Comparison of ENCODE assay signal across 2 cellular contexts in the genomic region with DNA sequence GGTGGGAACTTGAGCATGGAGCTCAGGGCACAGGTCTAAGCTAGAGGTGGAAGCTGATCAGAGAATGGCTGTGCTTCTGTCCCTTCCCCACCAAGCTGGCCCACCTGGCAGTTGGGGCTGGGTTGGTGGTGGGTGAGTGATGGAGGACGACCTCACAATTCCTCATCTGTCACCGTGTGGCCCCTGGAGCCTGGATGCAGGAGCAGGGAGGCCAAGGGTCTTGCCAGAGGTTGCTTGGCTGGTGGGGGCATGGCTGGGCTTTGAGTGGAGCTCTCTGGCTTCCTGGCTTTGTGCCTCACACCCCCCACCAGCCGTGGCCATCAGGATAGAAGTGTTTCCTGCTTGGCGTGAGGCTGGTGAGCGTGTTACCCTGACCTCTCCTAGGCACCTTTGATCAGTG.
TF ChIP-seq lines count a peak whose summit lies in the region.

No MANE protein-coding gene starts in this region.

TF ChIP-seq in H1, 55 proteins besides CTCF, POLR2A, EP300 and RAD21:
- no peak for TF ChIP-seq CREB1 (IDR thresholded peaks at IDR 0.05)
- no peak for TF ChIP-seq RBBP5 (IDR thresholded peaks at IDR 0.05; ENCODE audit: borderline replicate concordance, low read depth, low read length)
- TF ChIP-seq HDAC6 (IDR thresholded peaks at IDR 0.05; ENCODE audit: low read depth, low read length), result no peak
- TF ChIP-seq, protein P1, sequence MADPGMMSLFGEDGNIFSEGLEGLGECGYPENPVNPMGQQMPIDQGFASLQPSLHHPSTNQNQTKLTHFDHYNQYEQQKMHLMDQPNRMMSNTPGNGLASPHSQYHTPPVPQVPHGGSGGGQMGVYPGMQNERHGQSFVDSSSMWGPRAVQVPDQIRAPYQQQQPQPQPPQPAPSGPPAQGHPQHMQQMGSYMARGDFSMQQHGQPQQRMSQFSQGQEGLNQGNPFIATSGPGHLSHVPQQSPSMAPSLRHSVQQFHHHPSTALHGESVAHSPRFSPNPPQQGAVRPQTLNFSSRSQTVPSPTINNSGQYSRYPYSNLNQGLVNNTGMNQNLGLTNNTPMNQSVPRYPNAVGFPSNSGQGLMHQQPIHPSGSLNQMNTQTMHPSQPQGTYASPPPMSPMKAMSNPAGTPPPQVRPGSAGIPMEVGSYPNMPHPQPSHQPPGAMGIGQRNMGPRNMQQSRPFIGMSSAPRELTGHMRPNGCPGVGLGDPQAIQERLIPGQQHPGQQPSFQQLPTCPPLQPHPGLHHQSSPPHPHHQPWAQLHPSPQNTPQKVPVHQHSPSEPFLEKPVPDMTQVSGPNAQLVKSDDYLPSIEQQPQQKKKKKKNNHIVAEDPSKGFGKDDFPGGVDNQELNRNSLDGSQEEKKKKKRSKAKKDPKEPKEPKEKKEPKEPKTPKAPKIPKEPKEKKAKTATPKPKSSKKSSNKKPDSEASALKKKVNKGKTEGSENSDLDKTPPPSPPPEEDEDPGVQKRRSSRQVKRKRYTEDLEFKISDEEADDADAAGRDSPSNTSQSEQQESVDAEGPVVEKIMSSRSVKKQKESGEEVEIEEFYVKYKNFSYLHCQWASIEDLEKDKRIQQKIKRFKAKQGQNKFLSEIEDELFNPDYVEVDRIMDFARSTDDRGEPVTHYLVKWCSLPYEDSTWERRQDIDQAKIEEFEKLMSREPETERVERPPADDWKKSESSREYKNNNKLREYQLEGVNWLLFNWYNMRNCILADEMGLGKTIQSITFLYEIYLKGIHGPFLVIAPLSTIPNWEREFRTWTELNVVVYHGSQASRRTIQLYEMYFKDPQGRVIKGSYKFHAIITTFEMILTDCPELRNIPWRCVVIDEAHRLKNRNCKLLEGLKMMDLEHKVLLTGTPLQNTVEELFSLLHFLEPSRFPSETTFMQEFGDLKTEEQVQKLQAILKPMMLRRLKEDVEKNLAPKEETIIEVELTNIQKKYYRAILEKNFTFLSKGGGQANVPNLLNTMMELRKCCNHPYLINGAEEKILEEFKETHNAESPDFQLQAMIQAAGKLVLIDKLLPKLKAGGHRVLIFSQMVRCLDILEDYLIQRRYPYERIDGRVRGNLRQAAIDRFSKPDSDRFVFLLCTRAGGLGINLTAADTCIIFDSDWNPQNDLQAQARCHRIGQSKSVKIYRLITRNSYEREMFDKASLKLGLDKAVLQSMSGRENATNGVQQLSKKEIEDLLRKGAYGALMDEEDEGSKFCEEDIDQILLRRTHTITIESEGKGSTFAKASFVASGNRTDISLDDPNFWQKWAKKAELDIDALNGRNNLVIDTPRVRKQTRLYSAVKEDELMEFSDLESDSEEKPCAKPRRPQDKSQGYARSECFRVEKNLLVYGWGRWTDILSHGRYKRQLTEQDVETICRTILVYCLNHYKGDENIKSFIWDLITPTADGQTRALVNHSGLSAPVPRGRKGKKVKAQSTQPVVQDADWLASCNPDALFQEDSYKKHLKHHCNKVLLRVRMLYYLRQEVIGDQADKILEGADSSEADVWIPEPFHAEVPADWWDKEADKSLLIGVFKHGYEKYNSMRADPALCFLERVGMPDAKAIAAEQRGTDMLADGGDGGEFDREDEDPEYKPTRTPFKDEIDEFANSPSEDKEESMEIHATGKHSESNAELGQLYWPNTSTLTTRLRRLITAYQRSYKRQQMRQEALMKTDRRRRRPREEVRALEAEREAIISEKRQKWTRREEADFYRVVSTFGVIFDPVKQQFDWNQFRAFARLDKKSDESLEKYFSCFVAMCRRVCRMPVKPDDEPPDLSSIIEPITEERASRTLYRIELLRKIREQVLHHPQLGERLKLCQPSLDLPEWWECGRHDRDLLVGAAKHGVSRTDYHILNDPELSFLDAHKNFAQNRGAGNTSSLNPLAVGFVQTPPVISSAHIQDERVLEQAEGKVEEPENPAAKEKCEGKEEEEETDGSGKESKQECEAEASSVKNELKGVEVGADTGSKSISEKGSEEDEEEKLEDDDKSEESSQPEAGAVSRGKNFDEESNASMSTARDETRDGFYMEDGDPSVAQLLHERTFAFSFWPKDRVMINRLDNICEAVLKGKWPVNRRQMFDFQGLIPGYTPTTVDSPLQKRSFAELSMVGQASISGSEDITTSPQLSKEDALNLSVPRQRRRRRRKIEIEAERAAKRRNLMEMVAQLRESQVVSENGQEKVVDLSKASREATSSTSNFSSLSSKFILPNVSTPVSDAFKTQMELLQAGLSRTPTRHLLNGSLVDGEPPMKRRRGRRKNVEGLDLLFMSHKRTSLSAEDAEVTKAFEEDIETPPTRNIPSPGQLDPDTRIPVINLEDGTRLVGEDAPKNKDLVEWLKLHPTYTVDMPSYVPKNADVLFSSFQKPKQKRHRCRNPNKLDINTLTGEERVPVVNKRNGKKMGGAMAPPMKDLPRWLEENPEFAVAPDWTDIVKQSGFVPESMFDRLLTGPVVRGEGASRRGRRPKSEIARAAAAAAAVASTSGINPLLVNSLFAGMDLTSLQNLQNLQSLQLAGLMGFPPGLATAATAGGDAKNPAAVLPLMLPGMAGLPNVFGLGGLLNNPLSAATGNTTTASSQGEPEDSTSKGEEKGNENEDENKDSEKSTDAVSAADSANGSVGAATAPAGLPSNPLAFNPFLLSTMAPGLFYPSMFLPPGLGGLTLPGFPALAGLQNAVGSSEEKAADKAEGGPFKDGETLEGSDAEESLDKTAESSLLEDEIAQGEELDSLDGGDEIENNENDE (IDR thresholded peaks at IDR 0.05; ENCODE audit: insufficient replicate concordance, low read length), result no peak
- TF ChIP-seq POU5F1 (IDR thresholded peaks at IDR 0.05; ENCODE audit: low read depth, low read length), result no peak

TF ChIP-seq in GM12891, 5 proteins besides CTCF, POLR2A, EP300 and RAD21:
- no peak for TF ChIP-seq PAX5 (IDR thresholded peaks at IDR 0.05; ENCODE audit: insufficient read depth, low read length, severe bottlenecking)
- no peak for TF ChIP-seq SPI1 (IDR thresholded peaks at IDR 0.05; ENCODE audit: low read depth, low read length)
- TF ChIP-seq POU2F2 (IDR thresholded peaks at IDR 0.05; ENCODE audit: low read depth, low read length), result no peak
- no peak for TF ChIP-seq TAF1 (IDR thresholded peaks at IDR 0.05; ENCODE audit: low read depth, low read length)
- no peak for TF ChIP-seq POLR2AphosphoS5 (IDR thresholded peaks at IDR 0.05; ENCODE audit: low read depth, low read length)
